In genomic region chr11:63246045-63246444, GRCh38 we compare ENCODE assay signal across 28 cellular contexts. TPM values are rescaled to one million over a fixed set of nuclear protein-coding genes. Genes with fewer than 3 reads are reported as not detected.
DNase-seq lines count a peak whose midpoint lies in the region; ATAC-seq, FAIRE-seq and TF ChIP-seq lines count a peak whose summit lies in the region.
"Had no signal": no experiment of that assay in that cellular context is flagged by ENCODE, and none has a peak within 500 bp of the region (broad histone marks: within the 10 kb centered on the region; RNA-seq: fewer than 3 reads in every experiment).

No MANE protein-coding gene starts in this region.

- H3K27me3 ChIP-seq in mammary epithelial cell (ENCODE audit: insufficient read depth, low read length) (no peaks in the 10 kb centered on the region), HepG2 (ENCODE audit: control insufficient read depth in 1 of 2, insufficient read depth in 2 of 2, low read length in 2 of 2) (no peaks in the 10 kb centered on the region), right atrium auricular region (no peaks in the 10 kb centered on the region)
- H3K27me3 ChIP-seq: BE2C; BLaER1 treated with 17β-estradiol and CSF1 and Interleukin-3, amounts not matched to agents 10 nM and 100 nM had no signal

- no peak overlapping the region for H3K27ac Mint-ChIP-seq in MCF 10A (ENCODE audit: low read depth, unreplicated experiment)
- H3K27ac Mint-ChIP-seq: CD14-positive monocyte; CD4-positive, alpha-beta T cell; CD8-positive, alpha-beta memory T cell; H9; HFFc6 had no signal

- TF ChIP-seq RAD21 in HepG2 (CRISPR knock-in tag; IDR thresholded peaks at IDR 0.05): no peak

- TF ChIP-seq EP300 in HepG2 (IDR thresholded peaks at IDR 0.05; ENCODE audit: low read depth in 2 of 2, low read length in 2 of 2) (no peak), HepG2 (CRISPR knock-in tag; IDR thresholded peaks at IDR 0.05; ENCODE audit: borderline replicate concordance) (no peak)

- no peaks in the 10 kb centered on the region for H3K9me3 ChIP-seq in mammary epithelial cell (replicated peaks; ENCODE audit: insufficient read depth, low read length)
- no peaks in the 10 kb centered on the region for H3K9me3 ChIP-seq in HepG2 (ENCODE audit: low read length)
- H3K9me3 ChIP-seq in right atrium auricular region: no peaks in the 10 kb centered on the region
- H3K9me3 ChIP-seq: A549; BE2C; BLaER1 treated with 17β-estradiol and CSF1 and Interleukin-3, amounts not matched to agents 10 nM and 100 nM had no signal

- no peaks in the 10 kb centered on the region for H3K36me3 Mint-ChIP-seq in MCF 10A (ENCODE audit: insufficient read depth, unreplicated experiment)
- H3K36me3 Mint-ChIP-seq: CD14-positive monocyte; CD8-positive, alpha-beta memory T cell had no signal

- H3K4me1 ChIP-seq in mammary epithelial cell (ENCODE audit: insufficient read depth, low read length) (no peaks in the 10 kb centered on the region), HepG2 (ENCODE audit: insufficient read depth, low read length) (peaks cover 99% of the 10 kb centered on the region), right atrium auricular region (no peaks in the 10 kb centered on the region)
- H3K4me1 ChIP-seq: A549, BE2C had no signal

- H3K4me1 Mint-ChIP-seq in MCF 10A (ENCODE audit: insufficient read depth, unreplicated experiment): no peaks in the 10 kb centered on the region
- H3K4me1 Mint-ChIP-seq: CD14-positive monocyte had no signal

- H3K9me3 Mint-ChIP-seq in MCF 10A (ENCODE audit: unreplicated experiment): no peaks in the 10 kb centered on the region
- H3K9me3 Mint-ChIP-seq: CD4-positive, alpha-beta T cell; H9; HFFc6 had no signal

- H4K20me1 ChIP-seq in mammary epithelial cell (ENCODE audit: insufficient read depth, low read length) (no peaks in the 10 kb centered on the region), HepG2 (ENCODE audit: insufficient read depth, low read length) (no peaks in the 10 kb centered on the region)
- H4K20me1 ChIP-seq: BLaER1 treated with 17β-estradiol and CSF1 and Interleukin-3, amounts not matched to agents 10 nM and 100 nM had no signal

- TF ChIP-seq CTCF in MCF 10A (IDR thresholded peaks at IDR 0.05; ENCODE audit: unreplicated experiment) (no peak), mammary epithelial cell (conservative IDR thresholded peaks at IDR 0.05 in 1 of 2, IDR thresholded peaks at IDR 0.05 in 1 of 2; ENCODE audit: extremely low read depth in 1 of 2, insufficient read depth in 1 of 2, low read depth in 1 of 2, low read length in 2 of 2) (no peak), HepG2 (CRISPR knock-in tag; IDR thresholded peaks at IDR 0.05) (no peak), right atrium auricular region (IDR thresholded peaks at IDR 0.05) (no peak)

- 0% methylated on average over 1 of the region's 1 CpG for WGBS in mammary epithelial cell (ENCODE audit: low coverage, missing lambda C conversion rate)
- 4% methylated on average over 1 of the region's 1 CpG for WGBS in HepG2 (ENCODE audit: low lambda C conversion rate)

- DNase-seq in MCF 10A (ENCODE audit: unreplicated experiment) (peak; percentile 12), mammary epithelial cell (no peak), HepG2 (ENCODE audit: low spot score) (no peak), HT-29 (ENCODE audit: low spot score) (no peak), NCI-H526 treated with DMSO at 0.1 percent for 48 hours (lab: John Stamatoyannopoulos, UW) (no peak), right atrium auricular region (ENCODE audit: low spot score) (no peak), activated gamma-delta T cell treated with Interleukin-2 at 50 U/mL for 16 hours (no peak)
- DNase-seq: 8988T; ACHN; AML-193; BE2C; CD4-positive, alpha-beta T cell; CD8-positive, alpha-beta memory T cell; DMS 273 treated with DMSO at 0.1 percent for 48 hours; DMS79; EL; GDM1; GM23248; H9; HFFc6 had no signal

- FAIRE-seq in endometrium (lab: Jason Lieb, UNC) (peak; percentile 97), HepG2 (lab: Jason Lieb, UNC) (no peak)
- FAIRE-seq: A549, D721Med, GM12878, GM19239 had no signal

- BruUV-seq in MCF 10A (replicated peaks; lab: Mats Ljungman, UMichigan) (no TSS peak), mammary epithelial cell (replicated peaks; lab: Mats Ljungman, UMichigan) (no TSS peak), HepG2 (replicated peaks; lab: Mats Ljungman, UMichigan) (no TSS peak)

- H3K27me3 Mint-ChIP-seq in MCF 10A (ENCODE audit: insufficient read depth, unreplicated experiment): peaks cover 31% of the 10 kb centered on the region

- CTCF ChIA-PET in MCF 10A (lab: Yijun Ruan, JAX) (no interaction called here), mammary epithelial cell (lab: Charles Lee; ENCODE audit: low non-redundant PET) (no interaction called here), HepG2 (lab: Yijun Ruan, JAX; ENCODE audit: low intra/inter-chr PET ratio, low total read pairs) (no interaction called here)

- H3K4me2 ChIP-seq in mammary epithelial cell (ENCODE audit: insufficient read depth, low read depth, low read length) (no peak overlapping the region), HepG2 (ENCODE audit: low read depth, low read length) (no peak overlapping the region)
- H3K4me2 ChIP-seq: A549; BLaER1 treated with 17β-estradiol and CSF1 and Interleukin-3, amounts not matched to agents 10 nM and 100 nM had no signal

- no peaks in the 10 kb centered on the region for H3K36me3 ChIP-seq in mammary epithelial cell (ENCODE audit: insufficient read depth, low read length)
- no peaks in the 10 kb centered on the region for H3K36me3 ChIP-seq in HepG2 (replicated peaks in 1 of 2; ENCODE audit: control insufficient read depth in 1 of 2, insufficient read depth in 2 of 2, low read length in 2 of 2)
- H3K36me3 ChIP-seq in right atrium auricular region: no peaks in the 10 kb centered on the region
- H3K36me3 ChIP-seq: BE2C; BLaER1 treated with 17β-estradiol and CSF1 and Interleukin-3, amounts not matched to agents 10 nM and 100 nM had no signal

- H2AFZ ChIP-seq in mammary epithelial cell (ENCODE audit: low read depth, low read length) (no peak overlapping the region), HepG2 (ENCODE audit: low read length) (no peak overlapping the region)
- H2AFZ ChIP-seq: GM23248 had no signal

- no peak for TF ChIP-seq POLR2A in HepG2 (IDR thresholded peaks at IDR 0.05; ENCODE audit: insufficient read depth in 1 of 2, low read depth in 2 of 2, low read length in 2 of 2)

- ATAC-seq in HepG2: no peak
- ATAC-seq: A549, GM12878 had no signal

- intact Hi-C loops in MCF 10A (cut with micrococcal nuclease) (no loop called here), mammary epithelial cell (cut with micrococcal nuclease) (no loop called here), HepG2 (cut with micrococcal nuclease; ENCODE audit: unreplicated experiment) (no loop called here)

- no peak overlapping the region for H3K27ac ChIP-seq in mammary epithelial cell (ENCODE audit: insufficient read depth, low read depth, low read length)
- H3K27ac ChIP-seq in HepG2 (ENCODE audit: extremely low read length, insufficient read depth, low read length): peak overlapping the region; percentile 93
- no peak overlapping the region for H3K27ac ChIP-seq in right atrium auricular region
- H3K27ac ChIP-seq: A549; BLaER1 treated with 17β-estradiol and CSF1 and Interleukin-3, amounts not matched to agents 10 nM and 100 nM; GM23248 had no signal

- no peak overlapping the region for H3K4me3 ChIP-seq in mammary epithelial cell (replicated peaks in 1 of 3; ENCODE audit: insufficient read depth in 1 of 3, low read depth in 2 of 3, low read length in 3 of 3)
- H3K4me3 ChIP-seq in HepG2 (replicated peaks in 1 of 3; ENCODE audit: insufficient read depth in 1 of 3, low read depth in 2 of 3, low read length in 3 of 3): no peak overlapping the region
- no peak overlapping the region for H3K4me3 ChIP-seq in right atrium auricular region
- H3K4me3 ChIP-seq: A549; BLaER1 treated with 17β-estradiol and CSF1 and Interleukin-3, amounts not matched to agents 10 nM and 100 nM; GM12878; GM23248 had no signal

- H3K9ac ChIP-seq in mammary epithelial cell (ENCODE audit: insufficient read depth, low read length) (no peak overlapping the region), HepG2 (ENCODE audit: insufficient read depth, low read depth, low read length) (no peak overlapping the region)
- H3K9ac ChIP-seq: BLaER1 treated with 17β-estradiol and CSF1 and Interleukin-3, amounts not matched to agents 10 nM and 100 nM; GM23248 had no signal

- H3K4me3 Mint-ChIP-seq in MCF 10A (ENCODE audit: unreplicated experiment): no peak overlapping the region
- H3K4me3 Mint-ChIP-seq: CD14-positive monocyte; CD4-positive, alpha-beta T cell; CD8-positive, alpha-beta memory T cell; H9; HFFc6 had no signal

- in situ Hi-C loops in mammary epithelial cell (cut with MboI; ENCODE audit: low sequenced_read_pairs in 2 of 2): no loop called here
- in situ Hi-C loops in HepG2 (cut with HindIII; ENCODE audit: extremely low pct_ligation_motif_present, low pct_unique_long_range_greater_than_20kb): no loop called here

- POLR2A ChIA-PET in MCF 10A (lab: Yijun Ruan, JAX) (no interaction called here), HepG2 (lab: Yijun Ruan, JAX) (no interaction called here)

- dilution Hi-C loops in mammary epithelial cell (cut with HindIII; ENCODE audit: low sequenced_read_pairs): no loop called here

- H3K79me2 ChIP-seq in mammary epithelial cell (ENCODE audit: insufficient read depth, low read length) (no peaks in the 10 kb centered on the region), HepG2 (ENCODE audit: insufficient read depth, low read length) (no peaks in the 10 kb centered on the region)

RNA-seq across cellular contexts. Expression of gene SLC22A25, which starts 2.6 kb away (rescaled TPM):
- total RNA-seq in MCF 10A (2022): not detected in 2 replicates
- total RNA-seq in mammary epithelial cell: not detected
- not detected for polyA plus RNA-seq in mammary epithelial cell
- not detected for polyA minus RNA-seq in mammary epithelial cell
- total RNA-seq in HepG2 (2016; rRNA removed; fragmentation: Illumina TruSeq; extraction: Trizol): 0.18 TPM in 2 replicates
- 0.10 and 0.26 TPM in 2 replicates for total RNA-seq in HepG2 (2016; cell fraction: cytosol; rRNA removed; fragmentation: Illumina TruSeq; extraction: Trizol; ENCODE audit: low read depth)
- total RNA-seq in HepG2 (2016; cell fraction: insoluble cytoplasmic fraction; rRNA removed; fragmentation: Illumina TruSeq; extraction: Trizol): 0.16 and 0.26 TPM in 2 replicates
- 0.10 and 0.12 TPM in 2 replicates for total RNA-seq in HepG2 (2016; cell fraction: membrane; rRNA removed; fragmentation: Illumina TruSeq; extraction: Trizol)
- total RNA-seq in HepG2 (2016; cell fraction: nucleus; rRNA removed; fragmentation: Illumina TruSeq; extraction: Trizol): 0.60 and 0.87 TPM in 2 replicates
- 0.42 and 0.98 TPM in 2 replicates for polyA plus RNA-seq in HepG2 (2011; rRNA removed)
- 0.19 and 0.50 TPM in 2 replicates for polyA plus RNA-seq in HepG2 (2011; cell fraction: cytosol; rRNA removed)
- 1.5 and 3.8 TPM in 2 replicates for polyA plus RNA-seq in HepG2 (2011; cell fraction: nucleus; rRNA removed)
- polyA plus RNA-seq in HepG2 (2012): 1.3 and 1.8 TPM in 2 replicates
- polyA plus RNA-seq in HepG2 (2016; cell fraction: cytosol; fragmentation: Illumina TruSeq; extraction: Trizol; ENCODE audit: low read depth): 0.05 TPM in 1 of 2 replicates, not detected in the other
- 0.07 and 0.12 TPM in 2 replicates for polyA plus RNA-seq in HepG2 (2016; cell fraction: insoluble cytoplasmic fraction; fragmentation: Illumina TruSeq; extraction: Trizol; ENCODE audit: low read depth)
- polyA plus RNA-seq in HepG2 (2016; cell fraction: membrane; fragmentation: Illumina TruSeq; extraction: Trizol; ENCODE audit: low read depth): 0.06 TPM in 2 replicates
- 0.56 and 0.71 TPM in 2 replicates for polyA plus RNA-seq in HepG2 (2016; cell fraction: nucleus; fragmentation: Illumina TruSeq; extraction: Trizol; ENCODE audit: insufficient read depth, low read depth)
- polyA minus RNA-seq in HepG2 (2011; rRNA and poly(A)+ RNA removed; ENCODE audit: low replicate concordance): 0.32 TPM in 1 of 2 replicates, not detected in the other
- 0.20 TPM in 1 of 2 replicates, not detected in the other for polyA minus RNA-seq in HepG2 (2011; cell fraction: cytosol; rRNA and poly(A)+ RNA removed)
- 1.2 and 2.7 TPM in 2 replicates for polyA minus RNA-seq in HepG2 (2011; cell fraction: nucleus; rRNA and poly(A)+ RNA removed)
- not detected in 2 replicates for total RNA-seq in HT-29 (2014; rRNA removed; shearing (Covaris generic))
- total RNA-seq in right atrium auricular region: not detected
- total RNA-seq: CD4-positive, alpha-beta T cell; CD8-positive, alpha-beta memory T cell; GM12878; GM23248; H4; H9; HFFc6 had no signal
- polyA plus RNA-seq: A549; CD14-positive monocyte; CD8-positive, alpha-beta memory T cell; GM12878; GM23248 had no signal
